ENCODE assay signal across 9 cellular contexts in genomic region chr18:24176727-24177416, GRCh38. TPM values are rescaled to one million over a fixed set of nuclear protein-coding genes. Genes with fewer than 3 reads are reported as not detected.
DNase-seq lines count a peak whose midpoint lies in the region; ATAC-seq lines count a peak whose summit lies in the region.
"Had no signal": no experiment of that assay in that cellular context is flagged by ENCODE, and none has a peak within 500 bp of the region (broad histone marks: within the 10 kb centered on the region; RNA-seq: fewer than 3 reads in every experiment).

No MANE protein-coding gene starts in this region.

- H3K36me3 Mint-ChIP-seq in activated T-cell treated with anti-CD3 and anti-CD28 coated beads, Interleukin-2, amount 50 U/mL, for 72 hours (ENCODE audit: insufficient read depth in 2 of 2) = no peaks in the 10 kb centered on the region

- no peak overlapping the region for H3K27ac Mint-ChIP-seq in activated T-cell treated with anti-CD3 and anti-CD28 coated beads, Interleukin-2, amount 50 U/mL, for 72 hours
- H3K27ac Mint-ChIP-seq: activated naive CD8-positive, alpha-beta T cell had no signal

- no peak overlapping the region for H3K4me3 Mint-ChIP-seq in activated T-cell treated with anti-CD3 and anti-CD28 coated beads, Interleukin-2, amount 50 U/mL, for 72 hours
- H3K4me3 Mint-ChIP-seq: activated naive CD8-positive, alpha-beta T cell had no signal

- ATAC-seq in GM19035 (IDR thresholded peaks at IDR 0.05; ENCODE audit: unreplicated experiment) (peak; percentile 88), HG03139 (IDR thresholded peaks at IDR 0.05; ENCODE audit: unreplicated experiment) (peak; percentile 71), left cardiac atrium (peak; percentile 61 to 68), sciatic nerve (peak; percentile 82)
- peak in 1 of 2 donors; percentile 53 for ATAC-seq in activated T-cell treated with anti-CD3 and anti-CD28 coated beads, Interleukin-2, amount 50 U/mL, for 72 hours (replicated peaks in 1 of 2)

- DNase-seq in CMK (ENCODE audit: low read depth) = peak; percentile 3
- DNase-seq in NCI-H82 treated with DMSO at 0.1 percent for 48 hours (lab: John Stamatoyannopoulos, UW; ENCODE audit: unreplicated experiment) = peak; percentile 54
- DNase-seq in activated T-cell treated with anti-CD3 and anti-CD28 coated beads, Interleukin-2, amount 50 U/mL, for 72 hours = peak; percentile 61 to 62
- peak; percentile 61 for DNase-seq in left cardiac atrium
- DNase-seq in sciatic nerve (ENCODE audit: low spot score) = peak; percentile 80
- DNase-seq in NCI-H510A (lab: John Stamatoyannopoulos, UW) = no peak

- no peaks in the 10 kb centered on the region for H3K27me3 Mint-ChIP-seq in activated T-cell treated with anti-CD3 and anti-CD28 coated beads, Interleukin-2, amount 50 U/mL, for 72 hours (ENCODE audit: low read depth)
- H3K27me3 Mint-ChIP-seq: activated naive CD8-positive, alpha-beta T cell had no signal

- H3K9me3 Mint-ChIP-seq in activated T-cell treated with anti-CD3 and anti-CD28 coated beads, Interleukin-2, amount 50 U/mL, for 72 hours = no peaks in the 10 kb centered on the region

- intact Hi-C loops in left cardiac atrium (cut with DNase I) = loop anchor here (2.0 to 10.0 kb wide), 3 partner anchors 88 to 310 kb away; no protein-coding TSS in a partner anchor
- intact Hi-C loops in sciatic nerve (cut with DNase I) = no loop called here

- peaks cover 10% of the 10 kb centered on the region for H3K4me1 Mint-ChIP-seq in activated T-cell treated with anti-CD3 and anti-CD28 coated beads, Interleukin-2, amount 50 U/mL, for 72 hours (ENCODE audit: low read depth)

RNA-seq across cellular contexts. Expression of gene CABYR, which starts 38.0 kb away (rescaled TPM):
- total RNA-seq in activated T-cell treated with anti-CD3 and anti-CD28 coated beads, Interleukin-2, amount 50 U/mL, for 72 hours = 1 to 10 TPM in 1 of 2 donors, under 1 TPM in 1; 0.65 to 2.1 TPM
- total RNA-seq in left cardiac atrium (under 1 TPM; 0.38 to 0.86 TPM), sciatic nerve (1.5 TPM)
